In genomic region chr4:113627321-113627720, GRCh38 we compare ENCODE assay signal across 19 cellular contexts.
DNase-seq lines count a peak whose midpoint lies in the region; ATAC-seq and TF ChIP-seq lines count a peak whose summit lies in the region.
"Had no signal": no experiment of that assay in that cellular context is flagged by ENCODE, and none has a peak within 500 bp of the region (broad histone marks: within the 10 kb centered on the region; RNA-seq: fewer than 3 reads in every experiment).

No MANE protein-coding gene starts in this region.

- TF ChIP-seq CTCF in HEK293 (tag by site-specific recombination; IDR thresholded peaks at IDR 0.05) (no peak), Peyer's patch (IDR thresholded peaks at IDR 0.05) (no peak)

- peaks cover 29% of the 10 kb centered on the region for H3K36me3 ChIP-seq in BLaER1
- H3K36me3 ChIP-seq in HEK293 (ENCODE audit: control insufficient read depth in 2 of 2, insufficient read depth in 1 of 2, low read length in 2 of 2): no peaks in the 10 kb centered on the region
- no peaks in the 10 kb centered on the region for H3K36me3 ChIP-seq in Peyer's patch

- no peak for DNase-seq in activated naive CD4-positive, alpha-beta T cell treated with anti-CD3 and anti-CD28 coated beads for 36 hours
- no peak for DNase-seq in activated naive CD4-positive, alpha-beta T cell treated with anti-CD3 and anti-CD28 coated beads, Interleukin-2, amount 10 ng/mL, durations not matched to agents 7 days and 5 days
- DNase-seq in activated T-helper 2 cell treated with anti-CD3 and anti-CD28 coated beads, Interferon-gamma antibody, Interleukin-2, Interleukin-4, amounts not matched to agents 10 μg/mL and 5 μg/mL and 100 μg/mL, durations not matched to agents 14 hours and 24 hours and 36 hours (ENCODE audit: low spot score): no peak
- DNase-seq in activated CD8-positive, alpha-beta memory T cell treated with anti-CD3 and anti-CD28 coated beads, Interleukin-2, amount 50 U/mL, for 4 hours: no peak
- no peak for DNase-seq in Peyer's patch
- DNase-seq: CD4-positive, CD25-positive, alpha-beta regulatory T cell; DND-41; GOT3; HCEC 1CT; MV-4-11; NCI-H1105 treated with DMSO at 0.1 percent for 48 hours; NCI-H2029 treated with DMSO at 0.1 percent for 48 hours; NCI-H446; OCI-M1; SHP77 had no signal

- H3K4me3 Mint-ChIP-seq in activated naive CD4-positive, alpha-beta T cell treated with anti-CD3 and anti-CD28 coated beads for 36 hours: no peak overlapping the region
- H3K4me3 Mint-ChIP-seq in activated naive CD4-positive, alpha-beta T cell treated with anti-CD3 and anti-CD28 coated beads, Interleukin-2, amount 10 ng/mL, durations not matched to agents 7 days and 5 days: no peak overlapping the region
- H3K4me3 Mint-ChIP-seq in activated T-helper 2 cell treated with anti-CD3 and anti-CD28 coated beads, Interferon-gamma antibody, Interleukin-2, Interleukin-4, amounts not matched to agents 10 μg/mL and 5 μg/mL and 100 μg/mL, durations not matched to agents 14 hours and 24 hours and 36 hours (ENCODE audit: low read depth): no peak overlapping the region
- H3K4me3 Mint-ChIP-seq: CD4-positive, CD25-positive, alpha-beta regulatory T cell; IgD-negative memory B cell had no signal

- H3K4me2 ChIP-seq in BLaER1: peak overlapping the region; percentile 50

- H4K20me1 ChIP-seq in BLaER1: no peaks in the 10 kb centered on the region

- ATAC-seq in HG03196 (IDR thresholded peaks at IDR 0.05; ENCODE audit: unreplicated experiment): no peak

- H3K36me3 Mint-ChIP-seq in activated naive CD4-positive, alpha-beta T cell treated with anti-CD3 and anti-CD28 coated beads for 36 hours (ENCODE audit: low read depth): peaks cover 21% of the 10 kb centered on the region
- H3K36me3 Mint-ChIP-seq in activated naive CD4-positive, alpha-beta T cell treated with anti-CD3 and anti-CD28 coated beads, Interleukin-2, amount 10 ng/mL, durations not matched to agents 7 days and 5 days: peaks cover 23% of the 10 kb centered on the region
- peaks cover 38% of the 10 kb centered on the region for H3K36me3 Mint-ChIP-seq in activated T-helper 2 cell treated with anti-CD3 and anti-CD28 coated beads, Interferon-gamma antibody, Interleukin-2, Interleukin-4, amounts not matched to agents 10 μg/mL and 5 μg/mL and 100 μg/mL, durations not matched to agents 14 hours and 24 hours and 36 hours (ENCODE audit: low read depth)

- H3K9ac ChIP-seq in BLaER1: no peak overlapping the region

- no peak for TF ChIP-seq POLR2A in Peyer's patch (IDR thresholded peaks at IDR 0.05)

- peak overlapping the region; percentile 63 for H3K27ac ChIP-seq in BLaER1
- no peak overlapping the region for H3K27ac ChIP-seq in HEK293 (ENCODE audit: extremely low read depth, low read depth, low read length)
- H3K27ac ChIP-seq in Peyer's patch: no peak overlapping the region

- H3K27ac Mint-ChIP-seq in activated naive CD4-positive, alpha-beta T cell treated with anti-CD3 and anti-CD28 coated beads for 36 hours: peak overlapping the region; percentile 30
- no peak overlapping the region for H3K27ac Mint-ChIP-seq in activated naive CD4-positive, alpha-beta T cell treated with anti-CD3 and anti-CD28 coated beads, Interleukin-2, amount 10 ng/mL, durations not matched to agents 7 days and 5 days
- peak overlapping the region; percentile 33 for H3K27ac Mint-ChIP-seq in activated T-helper 2 cell treated with anti-CD3 and anti-CD28 coated beads, Interferon-gamma antibody, Interleukin-2, Interleukin-4, amounts not matched to agents 10 μg/mL and 5 μg/mL and 100 μg/mL, durations not matched to agents 14 hours and 24 hours and 36 hours
- H3K27ac Mint-ChIP-seq: CD4-positive, CD25-positive, alpha-beta regulatory T cell; IgD-negative memory B cell had no signal

- H3K4me1 ChIP-seq in BLaER1 (peaks cover 84% of the 10 kb centered on the region), HEK293 (ENCODE audit: control insufficient read depth, insufficient read depth, low read length) (peaks cover 5% of the 10 kb centered on the region), Peyer's patch (no peaks in the 10 kb centered on the region)

- peaks cover 39% of the 10 kb centered on the region for H3K4me1 Mint-ChIP-seq in activated naive CD4-positive, alpha-beta T cell treated with anti-CD3 and anti-CD28 coated beads for 36 hours (ENCODE audit: low read depth)
- peaks cover 25% of the 10 kb centered on the region for H3K4me1 Mint-ChIP-seq in activated naive CD4-positive, alpha-beta T cell treated with anti-CD3 and anti-CD28 coated beads, Interleukin-2, amount 10 ng/mL, durations not matched to agents 7 days and 5 days
- H3K4me1 Mint-ChIP-seq in activated T-helper 2 cell treated with anti-CD3 and anti-CD28 coated beads, Interferon-gamma antibody, Interleukin-2, Interleukin-4, amounts not matched to agents 10 μg/mL and 5 μg/mL and 100 μg/mL, durations not matched to agents 14 hours and 24 hours and 36 hours (ENCODE audit: low read depth): peaks cover 48% of the 10 kb centered on the region

- H3K27me3 ChIP-seq in BLaER1: no peaks in the 10 kb centered on the region
- no peaks in the 10 kb centered on the region for H3K27me3 ChIP-seq in Peyer's patch

- POLR2A ChIA-PET in HEK293 (lab: Yijun Ruan, JAX): no interaction called here

- no peaks in the 10 kb centered on the region for H3K27me3 Mint-ChIP-seq in activated naive CD4-positive, alpha-beta T cell treated with anti-CD3 and anti-CD28 coated beads for 36 hours (ENCODE audit: low read depth)
- H3K27me3 Mint-ChIP-seq in activated naive CD4-positive, alpha-beta T cell treated with anti-CD3 and anti-CD28 coated beads, Interleukin-2, amount 10 ng/mL, durations not matched to agents 7 days and 5 days: no peaks in the 10 kb centered on the region
- no peaks in the 10 kb centered on the region for H3K27me3 Mint-ChIP-seq in activated T-helper 2 cell treated with anti-CD3 and anti-CD28 coated beads, Interferon-gamma antibody, Interleukin-2, Interleukin-4, amounts not matched to agents 10 μg/mL and 5 μg/mL and 100 μg/mL, durations not matched to agents 14 hours and 24 hours and 36 hours (ENCODE audit: low read depth)
- H3K27me3 Mint-ChIP-seq: CD4-positive, CD25-positive, alpha-beta regulatory T cell; IgD-negative memory B cell had no signal

- H3K9me3 ChIP-seq in BLaER1: no peaks in the 10 kb centered on the region
- no peaks in the 10 kb centered on the region for H3K9me3 ChIP-seq in HEK293 (ENCODE audit: control insufficient read depth, insufficient read depth, low read depth, low read length)
- H3K9me3 ChIP-seq in Peyer's patch: no peaks in the 10 kb centered on the region

- intact Hi-C loops in activated naive CD4-positive, alpha-beta T cell treated with anti-CD3 and anti-CD28 coated beads for 36 hours (cut with micrococcal nuclease): no loop called here
- intact Hi-C loops in activated T-helper 2 cell treated with anti-CD3 and anti-CD28 coated beads, Interferon-gamma antibody, Interleukin-2, Interleukin-4, amounts not matched to agents 10 μg/mL and 5 μg/mL and 100 μg/mL, durations not matched to agents 14 hours and 24 hours and 36 hours (cut with micrococcal nuclease): loop anchor here (1.0 to 5.0 kb wide), 9 partner anchors 9 to 273 kb away; no protein-coding TSS in a partner anchor

- H3K9me3 Mint-ChIP-seq in activated naive CD4-positive, alpha-beta T cell treated with anti-CD3 and anti-CD28 coated beads for 36 hours: no peaks in the 10 kb centered on the region
- no peaks in the 10 kb centered on the region for H3K9me3 Mint-ChIP-seq in activated naive CD4-positive, alpha-beta T cell treated with anti-CD3 and anti-CD28 coated beads, Interleukin-2, amount 10 ng/mL, durations not matched to agents 7 days and 5 days
- no peaks in the 10 kb centered on the region for H3K9me3 Mint-ChIP-seq in activated T-helper 2 cell treated with anti-CD3 and anti-CD28 coated beads, Interferon-gamma antibody, Interleukin-2, Interleukin-4, amounts not matched to agents 10 μg/mL and 5 μg/mL and 100 μg/mL, durations not matched to agents 14 hours and 24 hours and 36 hours
- H3K9me3 Mint-ChIP-seq: IgD-negative memory B cell had no signal

- H3K4me3 ChIP-seq in BLaER1 (no peak overlapping the region), HEK293 (ENCODE audit: low read depth, low read length) (no peak overlapping the region), Peyer's patch (no peak overlapping the region)

- CTCF ChIA-PET in activated naive CD4-positive, alpha-beta T cell treated with anti-CD3 and anti-CD28 coated beads for 36 hours (lab: Charles Lee): interaction anchor here (1.1 to 2.6 kb wide), 2 partner anchors 11 to 80 kb away, joined by 3 to 9 read pairs; no protein-coding TSS in a partner anchor
- CTCF ChIA-PET in activated naive CD4-positive, alpha-beta T cell treated with anti-CD3 and anti-CD28 coated beads, Interleukin-2, amount 10 ng/mL, durations not matched to agents 7 days and 5 days (lab: Charles Lee): interaction anchor here (1.1 kb wide), 1 partner anchor 57 kb away, joined by 3 read pairs; no protein-coding TSS in a partner anchor
- CTCF ChIA-PET in HEK293 (lab: Yijun Ruan, JAX): no interaction called here

TF ChIP-seq in HEK293, 187 proteins besides CTCF, POLR2A, EP300 and RAD21 (continues in another document):
- no peak for TF ChIP-seq GFI1B (tag by site-specific recombination; IDR thresholded peaks at IDR 0.05)
- TF ChIP-seq FEZF1 (tag by site-specific recombination; IDR thresholded peaks at IDR 0.05): peak; percentile 17; the same call in 1 of the 2 replicates
- peak; percentile 57; the same call in 1 of the 2 replicates for TF ChIP-seq ZBTB44 (tag by site-specific recombination; IDR thresholded peaks at IDR 0.05)
